22 cellular contexts compared by ENCODE assay signal in genomic region chr2:33354981-33355380, GRCh38.
DNase-seq lines count a peak whose midpoint lies in the region; ATAC-seq and TF ChIP-seq lines count a peak whose summit lies in the region.
"Had no signal": no experiment of that assay in that cellular context is flagged by ENCODE, and none has a peak within 500 bp of the region (broad histone marks: within the 10 kb centered on the region; RNA-seq: fewer than 3 reads in every experiment).

No MANE protein-coding gene starts in this region.

- H4K20me1 ChIP-seq in GM23248 (ENCODE audit: insufficient read depth) = no peaks in the 10 kb centered on the region

- H3K9me3 ChIP-seq in GM23248 (ENCODE audit: low read depth) = no peaks in the 10 kb centered on the region
- H3K9me3 ChIP-seq: right atrium auricular region had no signal

- POLR2A ChIA-PET in AG04449 (lab: Yijun Ruan, JAX) = no interaction called here

- H3K4me2 ChIP-seq in GM23248 (ENCODE audit: unreplicated experiment) = no peak overlapping the region

- in situ Hi-C loops in GM23248 (cut with MboI) = no loop called here

- H3K4me3 ChIP-seq in AG04449 (ENCODE audit: low read depth, low read length) (no peak overlapping the region), GM23248 (no peak overlapping the region)
- H3K4me3 ChIP-seq: mucosa of descending colon, right atrium auricular region had no signal

- no peak overlapping the region for H2AFZ ChIP-seq in GM23248

- peaks cover 15% of the 10 kb centered on the region; the same call in 1 of the 2 replicates for H3K36me3 ChIP-seq in GM23248 (ENCODE audit: low read depth)

- CTCF ChIA-PET in AG04449 (lab: Yijun Ruan, JAX) = interaction anchor here (1.5 kb wide), 1 partner anchor 10 kb away, joined by 4 read pairs; no protein-coding TSS in a partner anchor

- H3K79me2 ChIP-seq in GM23248 (ENCODE audit: insufficient read depth) = no peaks in the 10 kb centered on the region

- H3K4me1 ChIP-seq in GM23248 (ENCODE audit: insufficient read depth) = peaks cover 15% of the 10 kb centered on the region
- H3K4me1 ChIP-seq: right atrium auricular region had no signal

- H3K27me3 ChIP-seq in GM23248 (replicated peaks; ENCODE audit: insufficient read depth) = no peaks in the 10 kb centered on the region
- H3K27me3 ChIP-seq: right atrium auricular region had no signal

- H3K9me2 ChIP-seq in GM23248 (ENCODE audit: insufficient read depth) = no peaks in the 10 kb centered on the region

- 48 to 51% methylated on average over 8 of the region's 8 CpGs for WGBS in GM23248 (ENCODE audit: low coverage in 1 of 2, low lambda C conversion rate in 2 of 2, missing lambda C conversion rate in 2 of 2), 2 experiments

- peak overlapping the region; percentile 76 for H3K27ac ChIP-seq in GM23248
- H3K27ac ChIP-seq: right atrium auricular region had no signal

- ATAC-seq in GM21723 (IDR thresholded peaks at IDR 0.05; ENCODE audit: unreplicated experiment) = no peak
- ATAC-seq: activated naive CD8-positive, alpha-beta T cell treated with anti-CD3 and anti-CD28 coated beads, Interleukin-2, amount 50 U/mL, for 24 hours; activated T-helper 17 cell treated with anti-CD3 and anti-CD28 coated beads, Interleukin-2, amount 50 U/mL, for 72 hours; HCT116; mucosa of descending colon had no signal

- no peak for TF ChIP-seq CTCF in AG04449 (IDR thresholded peaks at IDR 0.05; ENCODE audit: insufficient read depth, low read length, missing control alignments)

- peak overlapping the region; percentile 7; the same call in 1 of the 2 replicates for H3K9ac ChIP-seq in GM23248

- DNase-seq in AG04449 (ENCODE audit: low read depth, low spot score) (peak; percentile 88), GM23248 (peak; percentile 89), amniotic stem cell (lab: John Stamatoyannopoulos, UW) (peak; percentile 48), fibroblast of peridontal ligament (ENCODE audit: extremely low read depth) (peak; percentile 71), SHP77 (lab: John Stamatoyannopoulos, UW) (no peak), NOMO-1 (lab: John Stamatoyannopoulos, UW; ENCODE audit: unreplicated experiment in 2 of 2) (no peak), retina (no peak)
- DNase-seq: activated CD4-positive, CD25-positive, alpha-beta regulatory T cell treated with anti-CD3 and anti-CD28 coated beads, Interleukin-2, amount 50 U/mL, for 72 hours; activated naive CD8-positive, alpha-beta T cell treated with anti-CD3 and anti-CD28 coated beads, Interleukin-2, amount 50 U/mL, for 24 hours; CD4-positive, CD25-positive, alpha-beta regulatory T cell; DMS79 treated with DMSO at 0.1 percent for 48 hours; endodermal cell; mucosa of descending colon; NCI-H1436; NCI-H2171; OCI-M1; stimulated activated CD4-positive, alpha-beta T cell treated with anti-CD3 and anti-CD28 coated beads, Interleukin-2, amount 100 ng/mL, for 24 hours; T-helper 9 cell had no signal

- H3F3A ChIP-seq in GM23248 (ENCODE audit: insufficient read depth) = peaks cover 42% of the 10 kb centered on the region

Comparison
In these comparisons a context has a peak if more than half of its experiments do, and no peak if none do; other contexts are left out.
1. DNase-seq: peak in AG04449 (single experiment), GM23248 (single experiment), amniotic stem cell (single experiment) and fibroblast of peridontal ligament (single experiment); none in SHP77 (0 of 2), NOMO-1 (0 of 2) and retina (single experiment).